Comparison of ENCODE assay signal across 13 cellular contexts in genomic region chr17:48818361-48818841, GRCh38. TPM values are rescaled to one million over a fixed set of nuclear protein-coding genes. Genes with fewer than 3 reads are reported as not detected.
DNase-seq lines count a peak whose midpoint lies in the region; ATAC-seq, FAIRE-seq and TF ChIP-seq lines count a peak whose summit lies in the region.
"Had no signal": no experiment of that assay in that cellular context is flagged by ENCODE, and none has a peak within 500 bp of the region (broad histone marks: within the 10 kb centered on the region; RNA-seq: fewer than 3 reads in every experiment).

No MANE protein-coding gene starts in this region.

- no peaks in the 10 kb centered on the region for H3K36me3 Mint-ChIP-seq in IgD-negative memory B cell
- no peaks in the 10 kb centered on the region for H3K36me3 Mint-ChIP-seq in nephron (ENCODE audit: low read depth)

- H3K4me1 Mint-ChIP-seq in IgD-negative memory B cell (peaks cover 8 to 15% (median 10%) of the 10 kb centered on the region in 3 donors), nephron (peaks cover 15% of the 10 kb centered on the region)

- CTCF ChIA-PET in K562 (lab: Yijun Ruan, JAX; ENCODE audit: low intra/inter-chr PET ratio): interaction anchor here (1.0 kb wide), 1 partner anchor 61 kb away, joined by 3 read pairs; no protein-coding TSS in a partner anchor

- H3K9ac ChIP-seq in K562 (ENCODE audit: insufficient read depth in 1 of 2, low read depth in 2 of 2, low read length in 2 of 2): no peak overlapping the region

- peaks cover 0 to 11% of the 10 kb centered on the region in 2 experiments; a peak in 3 of 5 replicates for H3K4me1 ChIP-seq in K562 (replicated peaks in 1 of 2; ENCODE audit: control insufficient read depth in 2 of 2, insufficient read depth in 2 of 2, low read length in 2 of 2)

- TF ChIP-seq CTCF in K562 (IDR thresholded peaks at IDR 0.05 in 2 of 3, conservative IDR thresholded peaks at IDR 0.05 in 1 of 3; ENCODE audit: insufficient read depth in 2 of 3, low read depth in 1 of 3, low read length in 3 of 3) (no peak), nephron (IDR thresholded peaks at IDR 0.05; ENCODE audit: unreplicated experiment in 3 of 3) (no peak)

- in situ Hi-C loops in K562 (cut with MboI): loop anchor here (10.0 kb wide), 1 partner anchor 216 kb away; no protein-coding TSS in a partner anchor

- peaks cover 23% of the 10 kb centered on the region for H3K27me3 Mint-ChIP-seq in IgD-negative memory B cell
- H3K27me3 Mint-ChIP-seq in nephron (ENCODE audit: low read depth): peaks cover 71% of the 10 kb centered on the region

- no TSS peak for BruUV-seq in K562 (replicated peaks; lab: Mats Ljungman, UMichigan)

- WGBS in K562 (ENCODE audit: insufficient coverage, low coverage, missing lambda C conversion rate): 15% methylated on average over 9 of the region's 9 CpGs

- DNase-seq in ELF-1 (ENCODE audit: low read depth, low spot score): peak; percentile 86
- no peak for DNase-seq in K562 (ENCODE audit: extremely low read depth in 1 of 4, low spot score in 3 of 4)
- DNase-seq in Right ventricle myocardium superior: no peak
- DNase-seq: NCI-H226, occipital lobe, OCI-M1 had no signal

- POLR2A ChIA-PET in K562 (lab: Yijun Ruan, JAX): interaction anchor here (0.6 to 1.1 kb wide), 2 partner anchors 12 to 568 kb away, joined by 3 to 4 read pairs; no protein-coding TSS in a partner anchor

- no peaks in the 10 kb centered on the region for H3K9me3 ChIP-seq in K562 (replicated peaks; ENCODE audit: control insufficient read depth, insufficient read depth, low read depth, low read length)

- H3K4me3 Mint-ChIP-seq in IgD-negative memory B cell: peak overlapping the region in 2 of 4 donors; percentile 19 to 54
- peak overlapping the region; percentile 1 to 66 (median 62) for H3K4me3 Mint-ChIP-seq in nephron

- intact Hi-C loops in K562 (cut with micrococcal nuclease): no loop called here
- intact Hi-C loops in Right ventricle myocardium superior (cut with DNase I): no loop called here

- no peak for FAIRE-seq in K562 (lab: Jason Lieb, UNC)
- FAIRE-seq: H54 had no signal

- no peak for TF ChIP-seq POLR2A in K562 (conservative IDR thresholded peaks at IDR 0.05)
- no peak for TF ChIP-seq POLR2A in GM18505 (IDR thresholded peaks at IDR 0.05; ENCODE audit: borderline replicate concordance, extremely low read depth, insufficient read depth, insufficient read length)

- ATAC-seq in K562 (no peak), HG03280 (IDR thresholded peaks at IDR 0.05; ENCODE audit: unreplicated experiment) (no peak), GM18505 (IDR thresholded peaks at IDR 0.05; ENCODE audit: unreplicated experiment) (no peak), Right ventricle myocardium superior (ENCODE audit: poor library complexity) (no peak)

- no peak overlapping the region for H3K4me2 ChIP-seq in K562 (ENCODE audit: insufficient read depth, low read length)

- no peaks in the 10 kb centered on the region for H3K79me2 ChIP-seq in K562 (ENCODE audit: control insufficient read depth, insufficient read depth, low read length)

- H3K9me3 Mint-ChIP-seq in IgD-negative memory B cell (peaks cover 0 to 1% (median 0%) of the 10 kb centered on the region in 3 donors), nephron (no peaks in the 10 kb centered on the region)

- H2AFZ ChIP-seq in K562 (ENCODE audit: low read depth, low read length): no peak overlapping the region

- peaks cover 12 to 34% of the 10 kb centered on the region in 2 experiments for H3K27me3 ChIP-seq in K562 (ENCODE audit: control insufficient read depth in 2 of 2, insufficient read depth in 2 of 2, low read length in 2 of 2)

- TF ChIP-seq RAD21 in K562 (CRISPR knock-in tag; conservative IDR thresholded peaks at IDR 0.05 in 1 of 2, IDR thresholded peaks at IDR 0.05 in 1 of 2): no peak

- H4K20me1 ChIP-seq in K562 (replicated peaks; ENCODE audit: control insufficient read depth, insufficient read depth, low read length): no peaks in the 10 kb centered on the region; the same call in 1 of the 2 replicates

- TF ChIP-seq EP300 in K562 (IDR thresholded peaks at IDR 0.05; ENCODE audit: low read length): no peak

- no peaks in the 10 kb centered on the region for H3K9me1 ChIP-seq in K562 (ENCODE audit: control insufficient read depth, insufficient read depth, low read length)

- H3K27ac ChIP-seq in K562 (ENCODE audit: extremely low read depth, low read depth, low read length): no peak overlapping the region
- H3K27ac ChIP-seq: HL-60 had no signal

- H3K27ac Mint-ChIP-seq in IgD-negative memory B cell (peak overlapping the region in 2 of 3 donors; percentile 28 to 95), nephron (no peak overlapping the region)

- H3K4me3 ChIP-seq in K562: no peak overlapping the region

- H3K36me3 ChIP-seq in K562 (ENCODE audit: control insufficient read depth, insufficient read depth, low read length): no peaks in the 10 kb centered on the region

TF ChIP-seq in K562, 482 proteins besides CTCF, POLR2A, EP300 and RAD21 (continues in another document):
- TF ChIP-seq, protein P1, sequence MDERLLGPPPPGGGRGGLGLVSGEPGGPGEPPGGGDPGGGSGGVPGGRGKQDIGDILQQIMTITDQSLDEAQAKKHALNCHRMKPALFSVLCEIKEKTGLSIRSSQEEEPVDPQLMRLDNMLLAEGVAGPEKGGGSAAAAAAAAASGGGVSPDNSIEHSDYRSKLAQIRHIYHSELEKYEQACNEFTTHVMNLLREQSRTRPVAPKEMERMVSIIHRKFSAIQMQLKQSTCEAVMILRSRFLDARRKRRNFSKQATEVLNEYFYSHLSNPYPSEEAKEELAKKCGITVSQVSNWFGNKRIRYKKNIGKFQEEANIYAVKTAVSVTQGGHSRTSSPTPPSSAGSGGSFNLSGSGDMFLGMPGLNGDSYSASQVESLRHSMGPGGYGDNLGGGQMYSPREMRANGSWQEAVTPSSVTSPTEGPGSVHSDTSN (CRISPR knock-in tag; IDR thresholded peaks at IDR 0.05; ENCODE audit: low read depth): no peak
- TF ChIP-seq, protein P1 (tag; conservative IDR thresholded peaks at IDR 0.05; ENCODE audit: low read depth): 0 out of 2 replicates have a peak, but pooled peaks have one; percentile 50
- TF ChIP-seq NUFIP1 (IDR thresholded peaks at IDR 0.05; ENCODE audit: partially characterized antibody) (no peak), THRAP3 (IDR thresholded peaks at IDR 0.05; ENCODE audit: borderline replicate concordance) (no peak), SMAD4 (CRISPR knock-in tag; conservative IDR thresholded peaks at IDR 0.05) (no peak)

RNA-seq across cellular contexts. Expression of gene TTLL6, which starts 1.4 kb away (rescaled TPM):
- not detected for polyA plus RNA-seq in IgD-negative memory B cell
- not detected in 2 replicates for total RNA-seq in K562 (2011; cell fraction: chromatin; rRNA removed; ENCODE audit: low replicate concordance)
- not detected in 2 replicates for total RNA-seq in K562 (2011; cell fraction: nucleolus; rRNA removed)
- total RNA-seq in K562 (2011; cell fraction: nucleoplasm; rRNA removed): not detected in 2 replicates
- 0.05 TPM in 1 of 2 replicates, not detected in the other for total RNA-seq in K562 (2014; rRNA removed)
- not detected in 2 replicates for total RNA-seq in K562 (2014; rRNA removed; fragmentation: Illumina TruSeq; extraction: Trizol)
- not detected in 2 replicates for total RNA-seq in K562 (2015; rRNA removed; fragmentation: Illumina TruSeq; extraction: Trizol)
- total RNA-seq in K562 (2021): not detected in 2 replicates
- polyA plus RNA-seq in K562 (2011; rRNA removed): not detected in 2 replicates
- not detected in 2 replicates for polyA plus RNA-seq in K562 (2011; cell fraction: cytosol; rRNA removed)
- polyA plus RNA-seq in K562 (2011; cell fraction: nucleus; rRNA removed): not detected in 2 replicates
- polyA plus RNA-seq in K562 (2012): not detected in 2 replicates
- not detected in 2 replicates for polyA plus RNA-seq in K562 (2014; fragmentation: Illumina TruSeq; extraction: Trizol)
- polyA plus RNA-seq in K562 (2014; fragmentation: Nextera tagmentation; extraction: Ambion mirVana): not detected
- polyA plus RNA-seq in K562 (2014; rRNA removed): not detected in 2 replicates
- polyA minus RNA-seq in K562 (2011; rRNA and poly(A)+ RNA removed): not detected in 2 replicates
- polyA minus RNA-seq in K562 (2011; cell fraction: cytosol; rRNA and poly(A)+ RNA removed): not detected in 2 replicates
- not detected in 2 replicates for polyA minus RNA-seq in K562 (2011; cell fraction: nucleus; rRNA and poly(A)+ RNA removed)
- not detected for total RNA-seq in Right ventricle myocardium superior
- total RNA-seq: chondrocyte had no signal

RNA-seq across cellular contexts. Expression of gene CALCOCO2, which starts 12.4 kb away (rescaled TPM):
- polyA plus RNA-seq in IgD-negative memory B cell (138 TPM), K562 (2011; rRNA removed) (87.3 and 117 TPM in 2 replicates), K562 (2014; fragmentation: Illumina TruSeq; extraction: Trizol) (74.7 and 79.9 TPM in 2 replicates), K562 (2014; fragmentation: Nextera tagmentation; extraction: Ambion mirVana) (10 to 100 TPM; 34.6 to 85.9 TPM), K562 (2014; rRNA removed) (52.9 and 63.2 TPM in 2 replicates)
- total RNA-seq in K562 (2011; cell fraction: chromatin; rRNA removed; ENCODE audit: low replicate concordance): 99.5 and 212 TPM in 2 replicates
- total RNA-seq in K562 (2011; cell fraction: nucleolus; rRNA removed): 64.4 and 72.4 TPM in 2 replicates
- total RNA-seq in K562 (2011; cell fraction: nucleoplasm; rRNA removed): 126 and 140 TPM in 2 replicates
- total RNA-seq in K562 (2014; rRNA removed) (24.1 and 24.8 TPM in 2 replicates), K562 (2014; rRNA removed; fragmentation: Illumina TruSeq; extraction: Trizol) (71.1 and 87.2 TPM in 2 replicates), K562 (2015; rRNA removed; fragmentation: Illumina TruSeq; extraction: Trizol) (38.4 and 39.8 TPM in 2 replicates), K562 (2021) (67.5 and 69.4 TPM in 2 replicates), Right ventricle myocardium superior (341 TPM)
- polyA plus RNA-seq in K562 (2011; cell fraction: cytosol; rRNA removed): 28.1 and 43.7 TPM in 2 replicates
- polyA plus RNA-seq in K562 (2011; cell fraction: nucleus; rRNA removed): 90.8 and 154 TPM in 2 replicates
- 61.5 and 168 TPM in 2 replicates for polyA plus RNA-seq in K562 (2012)
- polyA minus RNA-seq in K562 (2011; rRNA and poly(A)+ RNA removed): 160 and 191 TPM in 2 replicates
- 37.6 and 58.6 TPM in 2 replicates for polyA minus RNA-seq in K562 (2011; cell fraction: cytosol; rRNA and poly(A)+ RNA removed)
- polyA minus RNA-seq in K562 (2011; cell fraction: nucleus; rRNA and poly(A)+ RNA removed): 24.8 and 62.5 TPM in 2 replicates

Comparison
In these comparisons a context has a peak if more than half of its experiments do, and no peak if none do; other contexts are left out.
1. H3K27ac Mint-ChIP-seq: peak in IgD-negative memory B cell (2 of 3); none in nephron (0 of 3).